ENCODE assay signal across 8 cellular contexts in the genomic region with DNA sequence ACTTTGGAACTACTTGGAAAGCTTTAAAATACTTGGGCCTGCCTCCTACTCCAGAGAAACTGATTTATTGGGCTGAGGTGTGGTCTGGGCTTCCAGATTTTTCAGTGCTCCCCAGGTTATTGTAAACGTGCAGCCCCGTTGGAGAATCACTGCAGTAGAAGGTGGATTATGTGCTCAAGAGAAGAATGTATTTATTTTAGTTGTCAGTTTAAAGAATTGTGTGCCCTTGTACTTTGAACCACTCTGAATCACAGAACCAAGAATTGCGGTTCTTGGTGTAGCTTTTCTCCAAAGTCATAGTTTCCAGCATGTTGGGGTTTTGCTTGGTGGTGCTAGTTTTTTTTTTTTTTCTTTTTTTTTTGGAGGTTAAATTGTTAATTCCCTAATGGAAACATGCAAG. TPM values are rescaled to one million over a fixed set of nuclear protein-coding genes. Genes with fewer than 3 reads are reported as not detected.
DNase-seq lines count a peak whose midpoint lies in the region; ATAC-seq, FAIRE-seq and TF ChIP-seq lines count a peak whose summit lies in the region.

No MANE protein-coding gene starts in this region.

- peaks cover 10 to 11% of the 10 kb centered on the region in 2 donors for H3K4me1 ChIP-seq in kidney (ENCODE audit: control insufficient read depth in 1 of 2, insufficient read depth in 1 of 2, low read depth in 1 of 2, low read length in 2 of 2)
- H3K4me1 ChIP-seq in subcutaneous abdominal adipose tissue (ENCODE audit: control insufficient read depth in 5 of 5, insufficient read depth in 5 of 5, low read length in 5 of 5): peaks cover 10 to 38% (median 35%) of the 10 kb centered on the region in 5 donors

- H3K27me3 Mint-ChIP-seq in activated CD4-positive, alpha-beta T cell treated with anti-CD3 and anti-CD28 coated beads for 36 hours: no peaks in the 10 kb centered on the region
- H3K27me3 Mint-ChIP-seq in activated naive CD8-positive, alpha-beta T cell: no peaks in the 10 kb centered on the region

- peaks cover 11 to 17% of the 10 kb centered on the region in 2 donors for H3K36me3 ChIP-seq in kidney (ENCODE audit: control insufficient read depth in 1 of 2, insufficient read depth in 2 of 2, low read length in 2 of 2)
- H3K36me3 ChIP-seq in subcutaneous abdominal adipose tissue (ENCODE audit: control insufficient read depth in 5 of 5, insufficient read depth in 5 of 5, low read length in 5 of 5): peaks cover 8 to 26% (median 16%) of the 10 kb centered on the region in 5 donors

- intact Hi-C loops in activated CD4-positive, alpha-beta T cell treated with anti-CD3 and anti-CD28 coated beads for 36 hours (cut with DNase I, micrococcal nuclease): loop anchor here (1.0 to 10.0 kb wide), 9 partner anchors 14 to 1375 kb away; a partner anchor contains a TSS
- intact Hi-C loops in kidney (cut with DNase I): no loop called here

- peaks cover 76% of the 10 kb centered on the region for H3K36me3 Mint-ChIP-seq in activated CD4-positive, alpha-beta T cell treated with anti-CD3 and anti-CD28 coated beads for 36 hours (ENCODE audit: low read depth)
- H3K36me3 Mint-ChIP-seq in activated naive CD8-positive, alpha-beta T cell: peaks cover 34% of the 10 kb centered on the region

- H3K27ac Mint-ChIP-seq in activated CD4-positive, alpha-beta T cell treated with anti-CD3 and anti-CD28 coated beads for 36 hours: peak overlapping the region; percentile 96
- H3K27ac Mint-ChIP-seq in activated naive CD8-positive, alpha-beta T cell: peak overlapping the region; percentile 98

- POLR2A ChIA-PET in activated CD4-positive, alpha-beta T cell treated with anti-CD3 and anti-CD28 coated beads for 36 hours (lab: Charles Lee): interaction anchor here (0.6 to 0.8 kb wide), 3 partner anchors 19 to 135 kb away, joined by 3 to 7 read pairs (median 5); no protein-coding TSS in a partner anchor

- TF ChIP-seq CTCF in kidney (IDR thresholded peaks at IDR 0.05; ENCODE audit: borderline replicate concordance, extremely low read depth, insufficient read depth): no peak

- H3K27ac ChIP-seq in kidney (ENCODE audit: low read depth in 2 of 2, low read length in 2 of 2) (no peak overlapping the region), subcutaneous abdominal adipose tissue (ENCODE audit: low read depth, low read length) (peak overlapping the region; percentile 41)

- peak overlapping the region; percentile 78 to 97 for H3K4me3 ChIP-seq in kidney (ENCODE audit: low read length in 2 of 2)
- peak overlapping the region; percentile 75 to 94 (median 88) for H3K4me3 ChIP-seq in subcutaneous abdominal adipose tissue (ENCODE audit: low read depth in 1 of 5, low read length in 5 of 5)

- peak overlapping the region; percentile 97 for H3K4me3 Mint-ChIP-seq in activated CD4-positive, alpha-beta T cell treated with anti-CD3 and anti-CD28 coated beads for 36 hours
- H3K4me3 Mint-ChIP-seq in activated naive CD8-positive, alpha-beta T cell: peak overlapping the region; percentile 97

- H3K9me3 ChIP-seq in kidney (ENCODE audit: control insufficient read depth in 1 of 2, low read length in 2 of 2) (peaks cover 0 to 11% of the 10 kb centered on the region in 2 donors), subcutaneous abdominal adipose tissue (ENCODE audit: control insufficient read depth in 5 of 5, low read length in 5 of 5) (peaks cover 0 to 12% (median 8%) of the 10 kb centered on the region in 5 donors)

- H3K4me1 Mint-ChIP-seq in activated CD4-positive, alpha-beta T cell treated with anti-CD3 and anti-CD28 coated beads for 36 hours: peaks cover 64% of the 10 kb centered on the region
- peaks cover 56% of the 10 kb centered on the region for H3K4me1 Mint-ChIP-seq in activated naive CD8-positive, alpha-beta T cell (ENCODE audit: low read depth)

- peaks cover 10% of the 10 kb centered on the region for H3K9me3 Mint-ChIP-seq in activated CD4-positive, alpha-beta T cell treated with anti-CD3 and anti-CD28 coated beads for 36 hours (ENCODE audit: low read depth)
- H3K9me3 Mint-ChIP-seq in activated naive CD8-positive, alpha-beta T cell (ENCODE audit: low read depth): peaks cover 8% of the 10 kb centered on the region

- no peak for FAIRE-seq in kidney (lab: Jason Lieb, UNC)

- CTCF ChIA-PET in activated CD4-positive, alpha-beta T cell treated with anti-CD3 and anti-CD28 coated beads for 36 hours (lab: Charles Lee): interaction anchor here (0.6 to 7.3 kb wide), 5 partner anchors 14 to 133 kb away, joined by 3 to 52 read pairs (median 5); no protein-coding TSS in a partner anchor

- H3K9ac ChIP-seq in kidney (ENCODE audit: low read length in 2 of 2) (peak overlapping the region in 1 of 2 donors; percentile 62), subcutaneous abdominal adipose tissue (ENCODE audit: low read length in 5 of 5) (peak overlapping the region; percentile 73 to 96 (median 89))

- H3K27me3 ChIP-seq in subcutaneous abdominal adipose tissue (ENCODE audit: control insufficient read depth in 5 of 5, insufficient read depth in 4 of 5, low read length in 5 of 5): no peaks in the 10 kb centered on the region

- DNase-seq in activated CD4-positive, alpha-beta T cell treated with anti-CD3 and anti-CD28 coated beads for 36 hours: no peak
- no peak for DNase-seq in activated CD4-positive, alpha-beta T cell treated with anti-CD3 and anti-CD28 coated beads, Interleukin-2, amount 50 U/mL, for 1 hour
- DNase-seq in kidney (no peak), cerebellar nuclear complex (lab: John Stamatoyannopoulos, UW) (no peak)

- ATAC-seq in activated CD4-positive, alpha-beta T cell treated with anti-CD3 and anti-CD28 coated beads for 36 hours: peak; percentile 8
- ATAC-seq in HG02870 (IDR thresholded peaks at IDR 0.05; ENCODE audit: unreplicated experiment) (no peak), GM19463 (IDR thresholded peaks at IDR 0.05; ENCODE audit: unreplicated experiment) (no peak)

RNA-seq across cellular contexts. Expression of a gene that starts 1.6 kb away (rescaled TPM):
- total RNA-seq in activated CD4-positive, alpha-beta T cell treated with anti-CD3 and anti-CD28 coated beads for 36 hours: 10 to 100 TPM; 40.0 to 40.2 TPM
- total RNA-seq in kidney: 31.8 TPM
- polyA plus RNA-seq in kidney (ENCODE audit: insufficient read depth, low read depth, low replicate concordance): 15.5 TPM

RNA-seq across cellular contexts. Expression of a gene that starts 42.9 kb away (rescaled TPM):
- total RNA-seq in activated CD4-positive, alpha-beta T cell treated with anti-CD3 and anti-CD28 coated beads for 36 hours: under 1 TPM; 0.19 to 0.30 TPM
- total RNA-seq in kidney: 1.2 TPM
- 0.73 TPM for polyA plus RNA-seq in kidney (ENCODE audit: insufficient read depth, low read depth, low replicate concordance)
